ENCODE assay signal across 28 cellular contexts in genomic region chrM:10756-11641, GRCh38.
"Had no signal": no experiment of that assay in that cellular context is flagged by ENCODE, and none has a peak within 500 bp of the region (broad histone marks: within the 10 kb centered on the region; RNA-seq: fewer than 3 reads in every experiment).

No MANE protein-coding gene starts in this region.

- H3K79me2 ChIP-seq: parathyroid adenoma had no signal

- ATAC-seq: natural killer cell; psoas muscle; right cardiac atrium; sciatic nerve; stimulated activated memory B cell treated with anti-CD40 and anti-IgM and Interleukin-4, amounts not matched to agents 10 μg/mL and 1 μg/mL and 100 μg/mL, for 72 hours; stimulated activated naive CD8-positive, alpha-beta T cell treated with anti-CD3 and anti-CD28 coated beads, Interleukin-15, amount 100 ng/mL, for 72 hours; stimulated activated naive CD8-positive, alpha-beta T cell treated with anti-CD3 and anti-CD28 coated beads, Interleukin-15, Interleukin-2, amounts not matched to agents 100 U/mL and 50 U/mL, for 24 hours; upper lobe of right lung had no signal

- H3K9me3 ChIP-seq: ovary, psoas muscle, spleen, suprapubic skin, testis, tibial artery, transverse colon, upper lobe of right lung, uterus had no signal

- H3K27me3 ChIP-seq: neural progenitor cell, ovary, spleen, suprapubic skin, testis, tibial artery, transverse colon, upper lobe of right lung, uterus had no signal

- H3K9ac ChIP-seq: neural progenitor cell, parathyroid adenoma had no signal

- H3K27ac ChIP-seq: neural progenitor cell, ovary, parathyroid adenoma, psoas muscle, skin epidermis, spleen, suprapubic skin, testis, tibial artery, transverse colon, upper lobe of right lung, uterus had no signal

- H3K4me2 ChIP-seq: neural progenitor cell, smooth muscle cell had no signal

- H3K4me1 ChIP-seq: neural progenitor cell, parathyroid adenoma, psoas muscle, spleen, suprapubic skin, testis, tibial artery, transverse colon, upper lobe of right lung, uterus had no signal

- H2AFZ ChIP-seq: neural progenitor cell, parathyroid adenoma had no signal

- H3K36me3 ChIP-seq: neural progenitor cell, ovary, spleen, suprapubic skin, tibial artery, transverse colon, upper lobe of right lung, uterus had no signal

- H3K4me3 ChIP-seq: neural progenitor cell, ovary, psoas muscle, skin epidermis, smooth muscle cell, spleen, suprapubic skin, testis, tibial artery, transverse colon, upper lobe of right lung, uterus had no signal

- DNase-seq: natural killer cell; occipital lobe; ovary; posterior cingulate gyrus; psoas muscle; right cardiac atrium; spleen; stimulated activated CD4-positive, alpha-beta T cell treated with anti-CD3 and anti-CD28 coated beads, Interleukin-12 subunit alpha, Interleukin-12 subunit beta, amount 100 ng/mL, for 4 hours; stimulated activated CD4-positive, alpha-beta T cell treated with anti-CD3 and anti-CD28 coated beads, Interleukin-1b, Interleukin-23, amount 100 ng/mL, for 48 hours; stimulated activated CD4-positive, alpha-beta T cell treated with anti-CD3 and anti-CD28 coated beads, Interleukin-4, amount 100 ng/mL, for 1 hour; stimulated activated CD4-positive, alpha-beta T cell treated with anti-CD3 and anti-CD28 coated beads, Interleukin-4, amount 100 ng/mL, for 4 hours; stimulated activated CD8-positive, alpha-beta memory T cell treated with anti-CD3 and anti-CD28 coated beads, Interleukin-4, amount 100 ng/mL, for 48 hours; stimulated activated naive CD4-positive, alpha-beta T cell; stimulated activated naive CD8-positive, alpha-beta T cell treated with anti-CD3 and anti-CD28 coated beads, Interleukin-15, amount 100 ng/mL, for 72 hours; stimulated activated naive CD8-positive, alpha-beta T cell treated with anti-CD3 and anti-CD28 coated beads, Interleukin-15, Interleukin-2, amounts not matched to agents 100 U/mL and 50 U/mL, for 24 hours; substantia nigra; testis; tibial artery; transverse colon; upper lobe of right lung; uterus had no signal
